ENCODE assay signal across 11 cellular contexts in the genomic region with DNA sequence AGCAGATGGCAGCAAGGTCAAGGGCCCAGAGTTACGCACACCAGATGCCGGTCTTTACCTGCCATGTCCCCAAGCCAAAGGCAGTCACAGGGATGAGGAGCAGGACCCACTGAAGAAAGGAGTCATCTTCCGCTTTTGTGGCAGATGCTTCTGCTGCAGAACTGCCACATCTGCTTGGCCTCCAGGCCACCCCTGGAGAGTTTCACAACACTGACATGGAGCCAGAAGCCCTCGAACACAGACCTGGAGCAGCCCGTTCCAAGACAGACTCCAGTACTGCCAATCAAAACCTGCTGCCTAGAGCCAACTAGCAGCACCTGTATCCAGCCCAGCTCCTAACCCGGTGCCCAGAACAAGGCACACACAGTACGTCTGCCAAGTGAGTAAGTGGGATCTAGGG. TPM values are rescaled to one million over a fixed set of nuclear protein-coding genes. Genes with fewer than 3 reads are reported as not detected.
DNase-seq lines count a peak whose midpoint lies in the region; ATAC-seq and TF ChIP-seq lines count a peak whose summit lies in the region.
"Had no signal": no experiment of that assay in that cellular context is flagged by ENCODE, and none has a peak within 500 bp of the region (broad histone marks: within the 10 kb centered on the region; RNA-seq: fewer than 3 reads in every experiment).

No MANE protein-coding gene starts in this region.

- no peak for TF ChIP-seq CTCF in LNCaP clone FGC (IDR thresholded peaks at IDR 0.05; ENCODE audit: control insufficient read depth, extremely low read depth, insufficient read depth)
- TF ChIP-seq CTCF in nephron progenitor cell (IDR thresholded peaks at IDR 0.05): no peak
- TF ChIP-seq CTCF in gastroesophageal sphincter (IDR thresholded peaks at IDR 0.05): no peak

- H3K27ac ChIP-seq in gastroesophageal sphincter: no peak overlapping the region
- H3K27ac ChIP-seq: SJSA1 had no signal

- H3K4me1 Mint-ChIP-seq in activated CD8-positive, alpha-beta T cell treated with anti-CD3 and anti-CD28 coated beads, Interleukin-2, amount 10 ng/mL, durations not matched to agents 7 days and 5 days (ENCODE audit: low read depth): peaks cover 64% of the 10 kb centered on the region
- H3K4me1 Mint-ChIP-seq in nephron progenitor cell: peaks cover 30% of the 10 kb centered on the region

- peaks cover 0 to 57% (median 23%) of the 10 kb centered on the region in 3 donors for H3K4me1 ChIP-seq in gastroesophageal sphincter

- TF ChIP-seq POLR2A in gastroesophageal sphincter (IDR thresholded peaks at IDR 0.05): no peak

- H3K27ac Mint-ChIP-seq in activated CD8-positive, alpha-beta T cell treated with anti-CD3 and anti-CD28 coated beads, Interleukin-2, amount 10 ng/mL, durations not matched to agents 7 days and 5 days: no peak overlapping the region
- H3K27ac Mint-ChIP-seq in nephron progenitor cell: no peak overlapping the region

- POLR2A ChIA-PET in activated CD8-positive, alpha-beta T cell treated with anti-CD3 and anti-CD28 coated beads, Interleukin-2, amount 10 ng/mL, durations not matched to agents 7 days and 5 days (lab: Charles Lee): interaction anchor here (0.6 to 8.7 kb wide), 4 partner anchors 10 to 1155 kb away, joined by 3 to 160 read pairs (median 6); a partner anchor contains a TSS

- peak overlapping the region; percentile 86 for H3K4me3 Mint-ChIP-seq in activated CD8-positive, alpha-beta T cell treated with anti-CD3 and anti-CD28 coated beads, Interleukin-2, amount 10 ng/mL, durations not matched to agents 7 days and 5 days
- H3K4me3 Mint-ChIP-seq in nephron progenitor cell: peak overlapping the region; percentile 91

- CTCF ChIA-PET in activated CD8-positive, alpha-beta T cell treated with anti-CD3 and anti-CD28 coated beads, Interleukin-2, amount 10 ng/mL, durations not matched to agents 7 days and 5 days (lab: Charles Lee): interaction anchor here (1.0 to 5.3 kb wide), 6 partner anchors 8 to 169 kb away, joined by 3 to 54 read pairs (median 8); no protein-coding TSS in a partner anchor

- H3K36me3 ChIP-seq in gastroesophageal sphincter: peaks cover 0 to 59% of the 10 kb centered on the region in 2 donors

- no peak for ATAC-seq in activated CD8-positive, alpha-beta T cell treated with anti-CD3 and anti-CD28 coated beads, Interleukin-2, amount 10 ng/mL, durations not matched to agents 7 days and 5 days
- ATAC-seq in gastroesophageal sphincter: no peak

- WGBS in gastroesophageal sphincter (ENCODE audit: low coverage in 1 of 2), 2 donors: 60 to 100% methylated on average over 2 to 3 of the region's 7 CpGs

- no peaks in the 10 kb centered on the region for H3K27me3 ChIP-seq in gastroesophageal sphincter
- H3K27me3 ChIP-seq: SJSA1 had no signal

- no peaks in the 10 kb centered on the region for H3K9me3 Mint-ChIP-seq in activated CD8-positive, alpha-beta T cell treated with anti-CD3 and anti-CD28 coated beads, Interleukin-2, amount 10 ng/mL, durations not matched to agents 7 days and 5 days (ENCODE audit: insufficient read depth)
- no peaks in the 10 kb centered on the region for H3K9me3 Mint-ChIP-seq in nephron progenitor cell

- DNase-seq in DMS 273 (lab: John Stamatoyannopoulos, UW; ENCODE audit: unreplicated experiment) (peak; percentile 76), DMS 273 treated with DMSO at 0.1 percent for 48 hours (lab: John Stamatoyannopoulos, UW) (no peak), LNCaP clone FGC (ENCODE audit: low read depth) (no peak), nephron progenitor cell (no peak), NCI-H1930 (lab: John Stamatoyannopoulos, UW) (no peak), NCI-H82 (lab: John Stamatoyannopoulos, UW) (no peak)
- DNase-seq in activated CD8-positive, alpha-beta T cell treated with anti-CD3 and anti-CD28 coated beads, Interleukin-2, amount 10 ng/mL, durations not matched to agents 7 days and 5 days: no peak
- DNase-seq: activated gamma-delta T cell treated with Interleukin-2 at 50 U/mL for 16 hours, NCI-H1694 treated with DMSO at 0.1 percent for 48 hours had no signal

- peaks cover 47% of the 10 kb centered on the region for H3K36me3 Mint-ChIP-seq in activated CD8-positive, alpha-beta T cell treated with anti-CD3 and anti-CD28 coated beads, Interleukin-2, amount 10 ng/mL, durations not matched to agents 7 days and 5 days (ENCODE audit: low read depth)
- peaks cover 34% of the 10 kb centered on the region for H3K36me3 Mint-ChIP-seq in nephron progenitor cell (ENCODE audit: low read depth)

- no peaks in the 10 kb centered on the region for H3K27me3 Mint-ChIP-seq in activated CD8-positive, alpha-beta T cell treated with anti-CD3 and anti-CD28 coated beads, Interleukin-2, amount 10 ng/mL, durations not matched to agents 7 days and 5 days (ENCODE audit: low read depth)
- no peaks in the 10 kb centered on the region for H3K27me3 Mint-ChIP-seq in nephron progenitor cell (ENCODE audit: low read depth, poor library complexity)

- no peak for TF ChIP-seq EP300 in gastroesophageal sphincter (IDR thresholded peaks at IDR 0.05)

- peak overlapping the region; percentile 87 for H3K4me3 ChIP-seq in LNCaP clone FGC (ENCODE audit: low read depth, low read length)
- H3K4me3 ChIP-seq in gastroesophageal sphincter: no peak overlapping the region

- H3K9me3 ChIP-seq in gastroesophageal sphincter: no peaks in the 10 kb centered on the region
- H3K9me3 ChIP-seq: SJSA1 had no signal

RNA-seq across cellular contexts. Expression of a gene that starts 1.5 kb away (rescaled TPM):
- 10 to 100 TPM; 37.4 to 39.1 TPM for total RNA-seq in activated CD8-positive, alpha-beta T cell treated with anti-CD3 and anti-CD28 coated beads, Interleukin-2, amount 10 ng/mL, durations not matched to agents 7 days and 5 days
- total RNA-seq in gastroesophageal sphincter: 10 to 100 TPM; 46.0 to 53.4 (median 49.8) TPM

RNA-seq across cellular contexts. Expression of a gene that starts 1.6 kb away (rescaled TPM):
- total RNA-seq in activated CD8-positive, alpha-beta T cell treated with anti-CD3 and anti-CD28 coated beads, Interleukin-2, amount 10 ng/mL, durations not matched to agents 7 days and 5 days: 10 to 100 TPM; 18.4 to 20.7 TPM
- total RNA-seq in gastroesophageal sphincter: 10 to 100 TPM; 11.2 to 16.3 (median 15.3) TPM

RNA-seq across cellular contexts. Expression of a gene that starts 6.7 kb away (rescaled TPM):
- 1,000 to 10,000 TPM; 1,894 to 1,933 TPM for total RNA-seq in activated CD8-positive, alpha-beta T cell treated with anti-CD3 and anti-CD28 coated beads, Interleukin-2, amount 10 ng/mL, durations not matched to agents 7 days and 5 days
- total RNA-seq in gastroesophageal sphincter: 1,000 to 10,000 TPM; 1,385 to 2,320 (median 1,660) TPM

RNA-seq across cellular contexts. Expression of a gene that starts 6.8 kb away (rescaled TPM):
- total RNA-seq in activated CD8-positive, alpha-beta T cell treated with anti-CD3 and anti-CD28 coated beads, Interleukin-2, amount 10 ng/mL, durations not matched to agents 7 days and 5 days: 10 to 100 TPM; 29.1 to 29.6 TPM
- 10 to 100 TPM; 25.1 to 47.3 (median 37.8) TPM for total RNA-seq in gastroesophageal sphincter

RNA-seq across cellular contexts. Expression of a gene that starts 18.8 kb away (rescaled TPM):
- 10 to 100 TPM; 20.1 to 21.4 TPM for total RNA-seq in activated CD8-positive, alpha-beta T cell treated with anti-CD3 and anti-CD28 coated beads, Interleukin-2, amount 10 ng/mL, durations not matched to agents 7 days and 5 days
- total RNA-seq in gastroesophageal sphincter: 10 to 100 TPM; 22.5 to 36.3 (median 25.8) TPM
